8 cellular contexts compared by ENCODE assay signal in the genomic region with DNA sequence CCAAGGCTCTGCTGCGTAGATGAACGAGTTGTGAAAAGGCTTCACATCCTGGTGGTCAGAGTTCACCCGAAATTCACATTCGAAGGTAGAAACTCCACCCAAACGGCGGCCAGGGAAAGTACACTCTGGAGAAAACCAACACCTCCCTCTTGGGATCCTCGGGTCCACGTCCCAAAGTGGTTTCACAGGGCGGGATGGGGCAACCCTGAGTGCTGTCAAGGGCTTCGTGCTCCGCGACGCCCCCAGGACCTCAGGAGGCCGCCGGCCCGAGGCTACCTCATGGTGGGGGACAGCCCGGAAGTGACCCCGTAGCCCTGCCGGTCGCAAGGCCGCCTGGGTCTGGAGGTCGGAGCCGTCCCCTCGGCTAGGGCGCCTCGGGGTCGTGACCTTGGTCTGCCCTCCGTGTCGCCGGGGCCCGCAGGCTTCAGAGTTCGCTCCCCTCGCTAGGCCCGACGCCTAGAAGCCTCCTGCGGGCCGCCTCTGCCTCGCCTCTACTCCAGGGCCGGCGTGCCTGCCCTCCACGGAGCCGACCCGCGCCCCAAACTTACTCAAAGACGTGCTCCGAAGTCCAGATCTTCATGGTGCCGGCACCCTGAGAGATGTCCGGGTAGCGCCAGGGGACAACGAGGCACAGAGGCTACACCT. TPM values are rescaled to one million over a fixed set of nuclear protein-coding genes. Genes with fewer than 3 reads are reported as not detected.
DNase-seq lines count a peak whose midpoint lies in the region; ATAC-seq lines count a peak whose summit lies in the region.

A gene (minus strand): TSS at position 636 of the 645 bp plus-strand sequence. CDS start 56 bp downstream, at position 580.

- peaks cover 44% of the 10 kb centered on the region for H3K36me3 Mint-ChIP-seq in effector memory CD8-positive, alpha-beta T cell (ENCODE audit: insufficient read depth)

- peak; percentile 25 for ATAC-seq in GM18868 (IDR thresholded peaks at IDR 0.05; ENCODE audit: unreplicated experiment)
- peak; percentile 27 for ATAC-seq in HG03064 (IDR thresholded peaks at IDR 0.05; ENCODE audit: low read depth, unreplicated experiment)
- peak; percentile 26 for ATAC-seq in effector memory CD8-positive, alpha-beta T cell (replicated peaks)

- H3K4me3 Mint-ChIP-seq in effector memory CD8-positive, alpha-beta T cell: peak within 1 kb of the TSS; percentile 84 to 89

- no peaks in the 10 kb centered on the region for H3K9me3 Mint-ChIP-seq in effector memory CD8-positive, alpha-beta T cell

- DNase-seq in CD1c-positive myeloid dendritic cell (ENCODE audit: extremely low spot score) (peak; percentile 46), SK-MEL-5 (ENCODE audit: low read depth, low spot score) (peak; percentile 14), mesenteric fat pad (ENCODE audit: low spot score) (no peak), ureter (ENCODE audit: low spot score) (no peak), NCI-H1436 (lab: John Stamatoyannopoulos, UW) (no peak)
- peak in 2 of 3 experiments; percentile 15 to 36 for DNase-seq in effector memory CD8-positive, alpha-beta T cell

- H3K27ac Mint-ChIP-seq in effector memory CD8-positive, alpha-beta T cell: peak within 1 kb of the TSS; percentile 93 to 96

- in situ Hi-C loops in SK-MEL-5 (cut with HindIII; ENCODE audit: low pct_unique_long_range_greater_than_20kb, low sequenced_read_pairs): no loop called here

- H3K27me3 Mint-ChIP-seq in effector memory CD8-positive, alpha-beta T cell: no peaks in the 10 kb centered on the region

- peaks cover 26 to 35% of the 10 kb centered on the region in 2 donors for H3K4me1 Mint-ChIP-seq in effector memory CD8-positive, alpha-beta T cell (ENCODE audit: low read depth in 2 of 2)

RNA-seq across cellular contexts. Expression of the gene that starts here (rescaled TPM):
- 105 and 108 TPM in 2 replicates for total RNA-seq in SK-MEL-5 (2014; rRNA removed; shearing (Covaris generic))
- polyA plus RNA-seq in SK-MEL-5 (2015; cell fraction: cytosol; rRNA removed): 50.4 and 59.2 TPM in 2 replicates
- 38.9 and 41.1 TPM in 2 replicates for polyA plus RNA-seq in SK-MEL-5 (2015; cell fraction: nucleus; rRNA removed)
- total RNA-seq in mesenteric fat pad (56.8 TPM), ureter (62.1 TPM)

Comparison
In these comparisons a context has a peak if more than half of its experiments do, and no peak if none do; other contexts are left out.
1. DNase-seq: peak in CD1c-positive myeloid dendritic cell (single experiment), SK-MEL-5 (single experiment) and effector memory CD8-positive, alpha-beta T cell (2 of 3); none in mesenteric fat pad (single experiment), ureter (single experiment) and NCI-H1436 (single experiment).
2. Peak in every context shown above with its lines, with median percentiles within 50 percentile points of each other: ATAC-seq.